In the genomic region with DNA sequence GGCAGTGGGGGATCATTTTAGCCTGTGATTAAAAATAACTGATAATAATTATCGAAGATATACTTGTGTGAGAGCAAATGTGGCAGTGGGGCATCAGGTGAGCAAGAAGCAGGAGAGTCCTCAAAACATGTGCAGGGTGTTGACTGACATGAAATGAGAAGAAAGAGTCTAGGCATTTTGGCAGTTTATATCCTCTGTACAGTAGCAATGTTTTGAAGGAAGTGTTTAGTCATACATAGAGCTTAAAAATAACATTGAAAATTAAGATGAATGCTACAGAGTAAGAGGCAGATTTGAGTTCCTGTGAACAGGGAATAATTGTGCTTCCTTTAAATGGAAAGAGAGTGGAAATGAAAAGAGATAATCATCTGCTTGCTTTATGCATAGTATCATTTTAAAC, we compare ENCODE assay signal across 17 cellular contexts. TPM values are rescaled to one million over a fixed set of nuclear protein-coding genes. Genes with fewer than 3 reads are reported as not detected.
DNase-seq lines count a peak whose midpoint lies in the region; ATAC-seq, FAIRE-seq and TF ChIP-seq lines count a peak whose summit lies in the region.
"Had no signal": no experiment of that assay in that cellular context is flagged by ENCODE, and none has a peak within 500 bp of the region (broad histone marks: within the 10 kb centered on the region; RNA-seq: fewer than 3 reads in every experiment).

No MANE protein-coding gene starts in this region.

- dilution Hi-C loops in endothelial cell of umbilical vein (cut with MboI; ENCODE audit: extremely low pct_ligation_motif_present, low sequenced_read_pairs) = no loop called here

- H3K4me1 Mint-ChIP-seq in activated T-cell treated with anti-CD3 and anti-CD28 coated beads, Interleukin-2, amount 50 U/mL, for 72 hours (ENCODE audit: low read depth) = no peaks in the 10 kb centered on the region
- H3K4me1 Mint-ChIP-seq in activated T-helper 17 cell treated with anti-CD3 and anti-CD28 coated beads, Interleukin-2, amount 50 U/mL, for 72 hours = no peaks in the 10 kb centered on the region

- no peaks in the 10 kb centered on the region for H3K9me1 ChIP-seq in endothelial cell of umbilical vein (replicated peaks; ENCODE audit: control insufficient read depth, extremely low read depth, insufficient read depth, low read length)

- H3K36me3 ChIP-seq in endothelial cell of umbilical vein (ENCODE audit: control insufficient read depth in 2 of 2, extremely low read depth in 1 of 2, insufficient read depth in 2 of 2, low read length in 2 of 2) = no peaks in the 10 kb centered on the region

- H3K9me3 Mint-ChIP-seq in activated T-cell treated with anti-CD3 and anti-CD28 coated beads, Interleukin-2, amount 50 U/mL, for 72 hours = no peaks in the 10 kb centered on the region
- no peaks in the 10 kb centered on the region for H3K9me3 Mint-ChIP-seq in activated T-helper 17 cell treated with anti-CD3 and anti-CD28 coated beads, Interleukin-2, amount 50 U/mL, for 72 hours

- peak overlapping the region; percentile 51 for H3K27ac Mint-ChIP-seq in activated T-cell treated with anti-CD3 and anti-CD28 coated beads, Interleukin-2, amount 50 U/mL, for 72 hours
- H3K27ac Mint-ChIP-seq in activated T-helper 17 cell treated with anti-CD3 and anti-CD28 coated beads, Interleukin-2, amount 50 U/mL, for 72 hours = peak overlapping the region; percentile 4

- H3K9ac ChIP-seq in endothelial cell of umbilical vein (replicated peaks; ENCODE audit: extremely low read depth, insufficient read depth, low read length) = no peak overlapping the region
- H3K9ac ChIP-seq: BLaER1 treated with 17β-estradiol and CSF1 and Interleukin-3, amounts not matched to agents 10 nM and 100 nM had no signal

- no peaks in the 10 kb centered on the region for H3K27me3 ChIP-seq in endothelial cell of umbilical vein (ENCODE audit: control insufficient read depth in 2 of 2, insufficient read depth in 2 of 2, low read length in 2 of 2)
- H3K27me3 ChIP-seq: BLaER1 treated with 17β-estradiol and CSF1 and Interleukin-3, amounts not matched to agents 10 nM and 100 nM had no signal

- H3K4me1 ChIP-seq in endothelial cell of umbilical vein (ENCODE audit: control insufficient read depth, extremely low read depth, insufficient read depth, low read length) = peaks cover 16% of the 10 kb centered on the region

- TF ChIP-seq POLR2A in endothelial cell of umbilical vein (IDR thresholded peaks at IDR 0.05; ENCODE audit: low read depth, low read length) = no peak

- no peaks in the 10 kb centered on the region for H3K9me3 ChIP-seq in endothelial cell of umbilical vein (replicated peaks; ENCODE audit: control insufficient read depth, insufficient read depth, low read length)
- H3K9me3 ChIP-seq: BLaER1 treated with 17β-estradiol and CSF1 and Interleukin-3, amounts not matched to agents 10 nM and 100 nM had no signal

- no peak for ATAC-seq in activated T-cell treated with anti-CD3 and anti-CD28 coated beads, Interleukin-2, amount 50 U/mL, for 72 hours (replicated peaks in 1 of 2)
- ATAC-seq in activated T-helper 17 cell treated with anti-CD3 and anti-CD28 coated beads, Interleukin-2, amount 50 U/mL, for 72 hours (replicated peaks) = no peak
- ATAC-seq: GM12878, HepG2 had no signal

- no peaks in the 10 kb centered on the region for H3K36me3 Mint-ChIP-seq in activated T-cell treated with anti-CD3 and anti-CD28 coated beads, Interleukin-2, amount 50 U/mL, for 72 hours (ENCODE audit: insufficient read depth in 2 of 2)
- peaks cover 50% of the 10 kb centered on the region for H3K36me3 Mint-ChIP-seq in activated T-helper 17 cell treated with anti-CD3 and anti-CD28 coated beads, Interleukin-2, amount 50 U/mL, for 72 hours (ENCODE audit: low read depth)

- no TSS peak for BruUV-seq in endothelial cell of umbilical vein (replicated peaks; lab: Mats Ljungman, UMichigan)

- POLR2A ChIA-PET in endothelial cell of umbilical vein (lab: Charles Lee) = no interaction called here

- DNase-seq in activated T-cell treated with anti-CD3 and anti-CD28 coated beads, Interleukin-2, amount 50 U/mL, for 72 hours = no peak
- DNase-seq in activated T-cell treated with anti-CD3 and anti-CD28 coated beads, Interleukin-2, amount 50 U/mL, for 48 hours = no peak
- DNase-seq in endothelial cell of umbilical vein (ENCODE audit: low read depth, low spot score) (peak; percentile 85), iPS-NIHi11 (ENCODE audit: low spot score) (no peak), NCI-H2227 treated with DMSO at 0.1 percent for 48 hours (lab: John Stamatoyannopoulos, UW) (no peak), NCI-H446 (lab: John Stamatoyannopoulos, UW) (no peak)
- no peak for DNase-seq in activated effector memory CD4-positive, alpha-beta T cell treated with anti-CD3 and anti-CD28 coated beads, Interleukin-2, amount 50 U/mL, for 16 hours
- DNase-seq: 8988T, DMS153, NCI-H1417 treated with DMSO at 0.1 percent for 48 hours, NCI-H2029 treated with DMSO at 0.1 percent for 48 hours, NCI-H524 treated with DMSO at 0.1 percent for 48 hours, OCI-M1 had no signal

- no peak overlapping the region for H3K4me3 Mint-ChIP-seq in activated T-cell treated with anti-CD3 and anti-CD28 coated beads, Interleukin-2, amount 50 U/mL, for 72 hours
- no peak overlapping the region for H3K4me3 Mint-ChIP-seq in activated T-helper 17 cell treated with anti-CD3 and anti-CD28 coated beads, Interleukin-2, amount 50 U/mL, for 72 hours

- peak; percentile 37 for FAIRE-seq in endothelial cell of umbilical vein (lab: Jason Lieb, UNC)
- FAIRE-seq: GM12878, HepG2 had no signal

- H2AFZ ChIP-seq in endothelial cell of umbilical vein (ENCODE audit: low read depth, low read length) = no peak overlapping the region

- TF ChIP-seq CTCF in endothelial cell of umbilical vein (IDR thresholded peaks at IDR 0.05; ENCODE audit: extremely low read depth in 1 of 2, insufficient read depth in 1 of 2, low read depth in 1 of 2, low read length in 2 of 2) = no peak

- no peak overlapping the region for H3K4me3 ChIP-seq in endothelial cell of umbilical vein (replicated peaks in 1 of 3; ENCODE audit: insufficient read depth in 1 of 3, low read depth in 1 of 3, low read length in 3 of 3)
- H3K4me3 ChIP-seq: BLaER1 treated with 17β-estradiol and CSF1 and Interleukin-3, amounts not matched to agents 10 nM and 100 nM; GM12878 had no signal

- intact Hi-C loops in endothelial cell of umbilical vein (cut with micrococcal nuclease) = loop anchor here (2.0 kb wide), 1 partner anchor 47 kb away; a partner anchor contains a TSS

- H3K27me3 Mint-ChIP-seq in activated T-cell treated with anti-CD3 and anti-CD28 coated beads, Interleukin-2, amount 50 U/mL, for 72 hours (ENCODE audit: low read depth) = no peaks in the 10 kb centered on the region
- no peaks in the 10 kb centered on the region for H3K27me3 Mint-ChIP-seq in activated T-helper 17 cell treated with anti-CD3 and anti-CD28 coated beads, Interleukin-2, amount 50 U/mL, for 72 hours

- H3K4me2 ChIP-seq in endothelial cell of umbilical vein (ENCODE audit: insufficient read depth, low read length) = peak overlapping the region; percentile 52
- H3K4me2 ChIP-seq: BLaER1 treated with 17β-estradiol and CSF1 and Interleukin-3, amounts not matched to agents 10 nM and 100 nM had no signal

- H3K79me2 ChIP-seq in endothelial cell of umbilical vein (ENCODE audit: control insufficient read depth, insufficient read depth, low read length) = no peaks in the 10 kb centered on the region

- CTCF ChIA-PET in endothelial cell of umbilical vein (lab: Charles Lee) = interaction anchor here (1.0 to 3.1 kb wide), 8 partner anchors 11 to 271 kb away, joined by 3 to 16 read pairs (median 3); no protein-coding TSS in a partner anchor

- H3K27ac ChIP-seq in endothelial cell of umbilical vein (ENCODE audit: insufficient read depth, low read depth, low read length) = peak overlapping the region; percentile 0
- H3K27ac ChIP-seq: BLaER1 treated with 17β-estradiol and CSF1 and Interleukin-3, amounts not matched to agents 10 nM and 100 nM had no signal

- H4K20me1 ChIP-seq in endothelial cell of umbilical vein (replicated peaks; ENCODE audit: control insufficient read depth, extremely low read depth, insufficient read depth, low read length) = no peaks in the 10 kb centered on the region
- H4K20me1 ChIP-seq: BLaER1 treated with 17β-estradiol and CSF1 and Interleukin-3, amounts not matched to agents 10 nM and 100 nM had no signal

TF ChIP-seq in endothelial cell of umbilical vein, 7 proteins besides CTCF, POLR2A, EP300 and RAD21:
- TF ChIP-seq GATA2 (IDR thresholded peaks at IDR 0.05; ENCODE audit: insufficient read depth, insufficient read length, low read depth, low read length) (peak; percentile 79), FOS (IDR thresholded peaks at IDR 0.05; ENCODE audit: borderline replicate concordance, insufficient read depth, low read length) (peak; percentile 44), JUN (IDR thresholded peaks at IDR 0.05; ENCODE audit: borderline replicate concordance, insufficient read depth, insufficient read length, low read depth) (peak; percentile 63), POLR2AphosphoS5 (IDR thresholded peaks at IDR 0.05; ENCODE audit: insufficient read depth, low read depth, low read length) (no peak)

RNA-seq across cellular contexts. Expression of a gene that starts 47.4 kb away (rescaled TPM):
- total RNA-seq in activated T-cell treated with anti-CD3 and anti-CD28 coated beads, Interleukin-2, amount 50 U/mL, for 72 hours = 10 to 100 TPM; 23.4 to 25.7 TPM
- total RNA-seq in activated T-helper 17 cell treated with anti-CD3 and anti-CD28 coated beads, Interleukin-2, amount 50 U/mL, for 72 hours = 10 to 100 TPM; 20.4 to 27.4 TPM
- 23.9 and 25.6 TPM in 2 replicates for total RNA-seq in endothelial cell of umbilical vein
- 4.8 and 6.6 TPM in 2 replicates for polyA plus RNA-seq in endothelial cell of umbilical vein
- 6.5 and 6.8 TPM in 2 replicates for polyA plus RNA-seq in endothelial cell of umbilical vein (2011; cell fraction: cytosol; rRNA removed)
- 21.6 and 26.1 TPM in 2 replicates for polyA plus RNA-seq in endothelial cell of umbilical vein (2011; cell fraction: nucleus; rRNA removed)
- 9.7 and 12.8 TPM in 2 replicates for polyA plus RNA-seq in endothelial cell of umbilical vein (2012)
- 28.0 and 40.7 TPM in 2 replicates for polyA minus RNA-seq in endothelial cell of umbilical vein
- polyA minus RNA-seq in endothelial cell of umbilical vein (2011; cell fraction: cytosol; rRNA and poly(A)+ RNA removed) = 10.1 TPM
- 73.8 and 108 TPM in 2 replicates for polyA minus RNA-seq in endothelial cell of umbilical vein (2011; cell fraction: nucleus; rRNA and poly(A)+ RNA removed)

RNA-seq across cellular contexts. Expression of a gene that starts 53.3 kb away (rescaled TPM):
- total RNA-seq in activated T-cell treated with anti-CD3 and anti-CD28 coated beads, Interleukin-2, amount 50 U/mL, for 72 hours = not detected
- total RNA-seq in activated T-helper 17 cell treated with anti-CD3 and anti-CD28 coated beads, Interleukin-2, amount 50 U/mL, for 72 hours = not detected
- not detected in 2 replicates for total RNA-seq in endothelial cell of umbilical vein
- not detected in 2 replicates for polyA plus RNA-seq in endothelial cell of umbilical vein
- 0.04 TPM in 1 of 2 replicates, not detected in the other for polyA plus RNA-seq in endothelial cell of umbilical vein (2011; cell fraction: cytosol; rRNA removed)
- not detected in 2 replicates for polyA plus RNA-seq in endothelial cell of umbilical vein (2011; cell fraction: nucleus; rRNA removed)
- polyA plus RNA-seq in endothelial cell of umbilical vein (2012) = not detected in 2 replicates
- 0.38 TPM in 1 of 2 replicates, not detected in the other for polyA minus RNA-seq in endothelial cell of umbilical vein
- not detected for polyA minus RNA-seq in endothelial cell of umbilical vein (2011; cell fraction: cytosol; rRNA and poly(A)+ RNA removed)
- not detected in 2 replicates for polyA minus RNA-seq in endothelial cell of umbilical vein (2011; cell fraction: nucleus; rRNA and poly(A)+ RNA removed)
- total RNA-seq: GM12878, HepG2 had no signal
- polyA plus RNA-seq: HepG2 had no signal
